29 cellular contexts compared by ENCODE assay signal in the genomic region with DNA sequence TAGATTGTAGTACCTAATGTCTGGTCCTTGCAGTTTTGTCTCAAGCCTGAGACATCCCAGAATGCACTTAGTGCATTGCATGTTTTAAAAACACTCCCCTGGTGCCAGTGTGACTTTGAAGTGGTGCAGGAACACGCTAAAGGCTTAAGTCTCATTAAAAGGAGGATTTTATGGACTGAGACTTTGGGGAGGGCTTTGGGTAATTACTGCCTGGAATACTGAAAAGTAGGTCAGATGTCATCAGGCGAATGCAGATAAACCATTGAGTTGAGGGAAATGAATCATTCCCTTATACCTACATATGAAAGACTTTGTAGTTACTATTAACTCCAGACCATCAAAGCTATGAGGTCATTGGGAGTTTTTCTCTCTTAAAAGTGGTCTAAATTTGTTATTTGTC. TPM values are rescaled to one million over a fixed set of nuclear protein-coding genes. Genes with fewer than 3 reads are reported as not detected.
DNase-seq lines count a peak whose midpoint lies in the region; ATAC-seq and TF ChIP-seq lines count a peak whose summit lies in the region.
"Had no signal": no experiment of that assay in that cellular context is flagged by ENCODE, and none has a peak within 500 bp of the region (broad histone marks: within the 10 kb centered on the region; RNA-seq: fewer than 3 reads in every experiment).

No MANE protein-coding gene starts in this region.

- H3F3A ChIP-seq in SK-N-SH (replicated peaks; ENCODE audit: insufficient read depth), result peaks cover 8% of the 10 kb centered on the region

- peak overlapping the region in 3 of 5 experiments; percentile 10 to 72 (median 20) for H3K4me3 Mint-ChIP-seq in brain
- no peak overlapping the region for H3K4me3 Mint-ChIP-seq in activated CD4-positive, alpha-beta memory T cell treated with anti-CD3 and anti-CD28 coated beads for 36 hours
- H3K4me3 Mint-ChIP-seq: dendritic cell treated with granulocyte-macrophage colony-stimulating factor and Interleukin-4, amounts not matched to agents 40 ng/mL and 50 ng/mL, for 4 days; memory B cell; T-helper 17 cell had no signal

- no peak overlapping the region for H3K23ac ChIP-seq in mesenchymal stem cell (ENCODE audit: low read length in 2 of 2)

- H2BK15ac ChIP-seq in mesenchymal stem cell (ENCODE audit: low read depth, poor library complexity, severe bottlenecking), result no peak overlapping the region

- H2BK12ac ChIP-seq in mesenchymal stem cell (ENCODE audit: low read length in 2 of 2), result no peak overlapping the region

- no peaks in the 10 kb centered on the region for H3K9me2 ChIP-seq in SK-N-SH

- DNase-seq in SK-N-SH (no peak), mesenchymal stem cell (no peak), psoas muscle (no peak), foreskin keratinocyte (no peak), C1 segment of cervical spinal cord (lab: John Stamatoyannopoulos, UW) (no peak)
- no peak for DNase-seq in activated CD4-positive, alpha-beta memory T cell treated with anti-CD3 and anti-CD28 coated beads for 36 hours
- DNase-seq: activated CD4-positive, alpha-beta T cell treated with anti-CD3 and anti-CD28 coated beads for 4 hours; activated naive CD4-positive, alpha-beta T cell treated with Interleukin-2 at 50 U/mL for 16 hours; activated T-cell treated with anti-CD3 and anti-CD28 coated beads, Interleukin-2, amount 50 U/mL, for 48 hours; AML-193; amniotic stem cell; CD8-positive, alpha-beta memory T cell; left cardiac atrium; naive B cell; NCI-H1105; NCI-H1930; NCI-H2227 treated with DMSO at 0.1 percent for 48 hours; sigmoid colon; T-helper 17 cell; trophoblast cell had no signal

- H3K27me3 ChIP-seq in SK-N-SH (ENCODE audit: insufficient read depth) (no peaks in the 10 kb centered on the region; the same call in 1 of the 2 replicates), mesenchymal stem cell (ENCODE audit: control insufficient read depth in 1 of 2, insufficient read depth in 1 of 2, low read length in 2 of 2) (peaks cover 0 to 1% of the 10 kb centered on the region in 2 experiments), psoas muscle (ENCODE audit: insufficient read depth in 3 of 3, low read length in 2 of 3) (peaks cover 0 to 40% (median 9%) of the 10 kb centered on the region in 3 donors), foreskin keratinocyte (no peaks in the 10 kb centered on the region)
- H3K27me3 ChIP-seq: sigmoid colon had no signal

- CTCF ChIA-PET in SK-N-SH (lab: Yijun Ruan, JAX), result no interaction called here
- CTCF ChIA-PET in activated CD4-positive, alpha-beta memory T cell treated with anti-CD3 and anti-CD28 coated beads for 36 hours (lab: Charles Lee), result interaction anchor here (1.0 to 2.0 kb wide), 3 partner anchors 9 to 88 kb away, joined by 4 read pairs; no protein-coding TSS in a partner anchor

- 0 out of 2 replicates have a peak overlapping the region, but pooled peaks have one; percentile 35 for H2AFZ ChIP-seq in SK-N-SH (ENCODE audit: low read depth)
- no peak overlapping the region for H2AFZ ChIP-seq in mesenchymal stem cell (ENCODE audit: low read depth, low read length)

- H3K4me1 ChIP-seq in SK-N-SH (ENCODE audit: control insufficient read depth in 1 of 2, insufficient read depth in 2 of 2, low read depth in 1 of 2, low read length in 1 of 2) (peaks cover 3 to 7% of the 10 kb centered on the region in 2 experiments; a peak in 3 of 4 replicates), mesenchymal stem cell (ENCODE audit: control insufficient read depth, insufficient read depth, low read depth, low read length) (peaks cover 2% of the 10 kb centered on the region), psoas muscle (no peaks in the 10 kb centered on the region), foreskin keratinocyte (peaks cover 8% of the 10 kb centered on the region)

- H4K8ac ChIP-seq in mesenchymal stem cell (ENCODE audit: low read length), result peak overlapping the region; percentile 37

- H3K18ac ChIP-seq in mesenchymal stem cell (ENCODE audit: low read depth in 1 of 2, low read length in 2 of 2), result no peak overlapping the region

- no peak overlapping the region for H3K4ac ChIP-seq in mesenchymal stem cell (ENCODE audit: low read depth in 1 of 2, low read length in 2 of 2)

- ATAC-seq in SK-N-SH treated with all-trans-retinoic acid at 6 μM for 48 hours (no peak), psoas muscle (no peak), foreskin keratinocyte (no peak)
- ATAC-seq: HepG2, left cardiac atrium, T-helper 17 cell had no signal

- no peaks in the 10 kb centered on the region for H3K27me3 Mint-ChIP-seq in brain
- peaks cover 29% of the 10 kb centered on the region for H3K27me3 Mint-ChIP-seq in activated CD4-positive, alpha-beta memory T cell treated with anti-CD3 and anti-CD28 coated beads for 36 hours
- H3K27me3 Mint-ChIP-seq: dendritic cell treated with granulocyte-macrophage colony-stimulating factor and Interleukin-4, amounts not matched to agents 40 ng/mL and 50 ng/mL, for 4 days had no signal

- no peak overlapping the region for H2BK5ac ChIP-seq in mesenchymal stem cell (ENCODE audit: low read depth, low read length, poor library complexity, severe bottlenecking)

- no peaks in the 10 kb centered on the region for H3K9me3 ChIP-seq in SK-N-SH
- no peaks in the 10 kb centered on the region for H3K9me3 ChIP-seq in mesenchymal stem cell (ENCODE audit: control insufficient read depth, low read length)
- no peaks in the 10 kb centered on the region for H3K9me3 ChIP-seq in psoas muscle
- H3K9me3 ChIP-seq: sigmoid colon had no signal

- no peaks in the 10 kb centered on the region for H3K36me3 ChIP-seq in SK-N-SH (replicated peaks in 1 of 2; ENCODE audit: control insufficient read depth in 1 of 2, insufficient read depth in 2 of 2, low read length in 1 of 2)
- H3K36me3 ChIP-seq in mesenchymal stem cell (ENCODE audit: control insufficient read depth in 1 of 2, insufficient read depth in 2 of 2, low read depth in 1 of 2, low read length in 2 of 2), result no peaks in the 10 kb centered on the region
- no peaks in the 10 kb centered on the region for H3K36me3 ChIP-seq in psoas muscle (ENCODE audit: insufficient read depth in 1 of 2, low read depth in 1 of 2)
- H3K36me3 ChIP-seq: sigmoid colon had no signal

- H3K4me2 ChIP-seq in SK-N-SH, result no peak overlapping the region
- H3K4me2 ChIP-seq in mesenchymal stem cell (ENCODE audit: low read length, poor library complexity, severe bottlenecking), result no peak overlapping the region

- no peaks in the 10 kb centered on the region for H4K20me1 ChIP-seq in SK-N-SH (ENCODE audit: insufficient read depth)

- H3K79me2 ChIP-seq in SK-N-SH (ENCODE audit: insufficient read depth), result peaks cover 9% of the 10 kb centered on the region; the same call in 1 of the 2 replicates

- TF ChIP-seq CTCF in SK-N-SH (IDR thresholded peaks at IDR 0.05) (no peak), brain (conservative IDR thresholded peaks at IDR 0.05) (no peak), psoas muscle (IDR thresholded peaks at IDR 0.05) (no peak), foreskin keratinocyte (conservative IDR thresholded peaks at IDR 0.05) (no peak)

- H3K9ac ChIP-seq in SK-N-SH (no peak overlapping the region), mesenchymal stem cell (ENCODE audit: low read length) (no peak overlapping the region)

- no peak overlapping the region for H3K27ac ChIP-seq in SK-N-SH (ENCODE audit: low read depth in 2 of 2, low read length in 1 of 2)
- no peak overlapping the region for H3K27ac ChIP-seq in mesenchymal stem cell (ENCODE audit: low read length, poor library complexity, severe bottlenecking)
- H3K27ac ChIP-seq in psoas muscle, result no peak overlapping the region
- H3K27ac ChIP-seq in foreskin keratinocyte, result no peak overlapping the region
- H3K27ac ChIP-seq: HL-60, sigmoid colon had no signal

- no peaks in the 10 kb centered on the region for H3K79me1 ChIP-seq in mesenchymal stem cell (replicated peaks; ENCODE audit: low read length, poor library complexity, severe bottlenecking)

- 92% methylated on average over 2 of the region's 2 CpGs for WGBS in SK-N-SH (ENCODE audit: low lambda C conversion rate)
- 33% methylated on average over 1 of the region's 2 CpGs for WGBS in mesenchymal stem cell
- WGBS in psoas muscle, 3 donors, result 75 to 83% (median 80%) methylated on average over 2 of the region's 2 CpGs

- peaks cover 0 to 4% (median 2%) of the 10 kb centered on the region in 5 experiments for H3K9me3 Mint-ChIP-seq in brain
- no peaks in the 10 kb centered on the region for H3K9me3 Mint-ChIP-seq in activated CD4-positive, alpha-beta memory T cell treated with anti-CD3 and anti-CD28 coated beads for 36 hours
- H3K9me3 Mint-ChIP-seq: CD8-positive, alpha-beta memory T cell; dendritic cell treated with granulocyte-macrophage colony-stimulating factor and Interleukin-4, amounts not matched to agents 40 ng/mL and 50 ng/mL, for 4 days; memory B cell had no signal

- TF ChIP-seq RAD21 in SK-N-SH (IDR thresholded peaks at IDR 0.05; ENCODE audit: low read length), result no peak

- POLR2A ChIA-PET in SK-N-SH (lab: Yijun Ruan, JAX), result no interaction called here
- POLR2A ChIA-PET in activated CD4-positive, alpha-beta memory T cell treated with anti-CD3 and anti-CD28 coated beads for 36 hours (lab: Charles Lee), result no interaction called here

- no peak for TF ChIP-seq EP300 in SK-N-SH (IDR thresholded peaks at IDR 0.05; ENCODE audit: borderline replicate concordance in 1 of 2, low read depth in 1 of 2, low read length in 1 of 2)

- intact Hi-C loops in psoas muscle (cut with DNase I), result no loop called here
- intact Hi-C loops in activated CD4-positive, alpha-beta memory T cell treated with anti-CD3 and anti-CD28 coated beads for 36 hours (cut with micrococcal nuclease), result no loop called here

- H3K36me3 Mint-ChIP-seq in brain, result no peaks in the 10 kb centered on the region
- no peaks in the 10 kb centered on the region for H3K36me3 Mint-ChIP-seq in activated CD4-positive, alpha-beta memory T cell treated with anti-CD3 and anti-CD28 coated beads for 36 hours
- H3K36me3 Mint-ChIP-seq: CD8-positive, alpha-beta memory T cell; memory B cell; naive B cell had no signal

- no peak overlapping the region for H2BK120ac ChIP-seq in mesenchymal stem cell (ENCODE audit: low read depth, low read length)

- H3K4me3 ChIP-seq in SK-N-SH (ENCODE audit: low read depth in 2 of 2, low read length in 1 of 2) (no peak overlapping the region), mesenchymal stem cell (ENCODE audit: insufficient read depth in 1 of 2, low read depth in 1 of 2, low read length in 2 of 2) (no peak overlapping the region), psoas muscle (no peak overlapping the region)
- H3K4me3 ChIP-seq: sigmoid colon had no signal

- no peak overlapping the region for H2AK5ac ChIP-seq in mesenchymal stem cell (ENCODE audit: low read length, severe bottlenecking)

- H3K14ac ChIP-seq in mesenchymal stem cell (ENCODE audit: low read length in 2 of 2), result no peak overlapping the region

- H3K27ac Mint-ChIP-seq in brain, result peak overlapping the region in 3 of 5 experiments; percentile 48 to 80 (median 73)
- no peak overlapping the region for H3K27ac Mint-ChIP-seq in activated CD4-positive, alpha-beta memory T cell treated with anti-CD3 and anti-CD28 coated beads for 36 hours
- H3K27ac Mint-ChIP-seq: CD8-positive, alpha-beta memory T cell; dendritic cell treated with granulocyte-macrophage colony-stimulating factor and Interleukin-4, amounts not matched to agents 40 ng/mL and 50 ng/mL, for 4 days; memory B cell; naive B cell; T-helper 17 cell had no signal

- H4K91ac ChIP-seq in mesenchymal stem cell (ENCODE audit: low read length), result no peak overlapping the region

- H3K4me1 Mint-ChIP-seq in brain, result peaks cover 45% of the 10 kb centered on the region
- peaks cover 16% of the 10 kb centered on the region for H3K4me1 Mint-ChIP-seq in activated CD4-positive, alpha-beta memory T cell treated with anti-CD3 and anti-CD28 coated beads for 36 hours (ENCODE audit: low read depth)

RNA-seq across cellular contexts. Expression of a gene that starts 3.0 kb away (rescaled TPM):
- polyA plus RNA-seq in SK-N-SH (2012; rRNA removed) (21.3 and 26.1 TPM in 2 replicates), brain (ENCODE audit: insufficient read depth, low read depth, low replicate concordance) (47.2 TPM), psoas muscle (10 to 100 TPM; 13.7 to 65.8 (median 40.5) TPM), foreskin keratinocyte (9.9 and 11.5 TPM in 2 replicates)
- 28.7 and 30.3 TPM in 2 replicates for polyA plus RNA-seq in SK-N-SH (2012; cell fraction: cytosol; rRNA removed)
- 11.5 and 21.5 TPM in 2 replicates for polyA plus RNA-seq in SK-N-SH (2012; cell fraction: nucleus; rRNA removed)
- 34.9 TPM for polyA plus RNA-seq in mesenchymal stem cell (2013, experiment 1 of 2)
- 34.9 TPM for polyA plus RNA-seq in mesenchymal stem cell (2013, experiment 2 of 2)
- total RNA-seq in psoas muscle (10 to 100 TPM; 63.5 to 87.8 (median 70.7) TPM), foreskin keratinocyte (24.7 and 25.5 TPM in 2 replicates)
- total RNA-seq in activated CD4-positive, alpha-beta memory T cell treated with anti-CD3 and anti-CD28 coated beads for 36 hours, result 1 to 10 TPM; 1.4 to 2.4 TPM
- polyA plus RNA-seq: HepG2 had no signal

RNA-seq across cellular contexts. Expression of a gene that starts 25.9 kb away (rescaled TPM):
- polyA plus RNA-seq in SK-N-SH (2012; rRNA removed) (13.0 and 21.5 TPM in 2 replicates), brain (ENCODE audit: insufficient read depth, low read depth, low replicate concordance) (11.0 TPM), psoas muscle (1 to 10 TPM; 4.1 to 5.6 (median 4.8) TPM), foreskin keratinocyte (12.0 and 13.1 TPM in 2 replicates)
- 25.2 and 33.6 TPM in 2 replicates for polyA plus RNA-seq in SK-N-SH (2012; cell fraction: cytosol; rRNA removed)
- 9.2 and 15.6 TPM in 2 replicates for polyA plus RNA-seq in SK-N-SH (2012; cell fraction: nucleus; rRNA removed)
- polyA plus RNA-seq in mesenchymal stem cell (2013, experiment 1 of 2), result 30.7 TPM
- polyA plus RNA-seq in mesenchymal stem cell (2013, experiment 2 of 2), result 29.8 TPM
- total RNA-seq in psoas muscle (10 to 100 TPM; 14.1 to 21.5 (median 20.6) TPM), foreskin keratinocyte (23.3 and 25.8 TPM in 2 replicates)
- 10 to 100 TPM; 13.7 to 15.9 TPM for total RNA-seq in activated CD4-positive, alpha-beta memory T cell treated with anti-CD3 and anti-CD28 coated beads for 36 hours

RNA-seq across cellular contexts. Expression of a gene that starts 59.9 kb away (rescaled TPM):
- polyA plus RNA-seq in SK-N-SH (2012; rRNA removed) (not detected in 2 replicates), brain (ENCODE audit: insufficient read depth, low read depth, low replicate concordance) (not detected), psoas muscle (under 1 TPM in 2 of 3 donors, not detected in 1; 0.04 to 0.06 TPM), foreskin keratinocyte (not detected in 2 replicates)
- not detected in 2 replicates for polyA plus RNA-seq in SK-N-SH (2012; cell fraction: cytosol; rRNA removed)
- 0.02 TPM in 1 of 2 replicates, not detected in the other for polyA plus RNA-seq in SK-N-SH (2012; cell fraction: nucleus; rRNA removed)
- 0.01 TPM for polyA plus RNA-seq in mesenchymal stem cell (2013, experiment 1 of 2)
- polyA plus RNA-seq in mesenchymal stem cell (2013, experiment 2 of 2), result not detected
- total RNA-seq in psoas muscle (under 1 TPM in 2 of 4 donors, not detected in 2; 0.10 to 0.21 TPM), foreskin keratinocyte (0.04 TPM in 1 of 2 replicates, not detected in the other)
- total RNA-seq in activated CD4-positive, alpha-beta memory T cell treated with anti-CD3 and anti-CD28 coated beads for 36 hours, result under 1 TPM; 0.43 to 0.65 TPM
- total RNA-seq: A172; CD8-positive, alpha-beta memory T cell; HepG2; left cardiac atrium; RPMI7951; SK-MEL-5 had no signal
- polyA plus RNA-seq: CD8-positive, alpha-beta memory T cell; HepG2 had no signal
